11 cellular contexts compared by ENCODE assay signal in genomic region chr22:36355894-36356293, GRCh38. TPM values are rescaled to one million over a fixed set of nuclear protein-coding genes. Genes with fewer than 3 reads are reported as not detected.
DNase-seq lines count a peak whose midpoint lies in the region; TF ChIP-seq lines count a peak whose summit lies in the region.
"Had no signal": no experiment of that assay in that cellular context is flagged by ENCODE, and none has a peak within 500 bp of the region (broad histone marks: within the 10 kb centered on the region; RNA-seq: fewer than 3 reads in every experiment).

No MANE protein-coding gene starts in this region.

- CTCF ChIA-PET in CD4-positive, alpha-beta memory T cell (lab: Charles Lee; ENCODE audit: partially characterized antibody), result interaction anchor here (0.8 to 3.0 kb wide), 7 partner anchors 9 to 115 kb away, joined by 3 to 12 read pairs (median 5); no protein-coding TSS in a partner anchor

- peaks cover 0 to 6% (median 0%) of the 10 kb centered on the region in 8 donors for H3K9me3 Mint-ChIP-seq in CD4-positive, alpha-beta memory T cell

- no peaks in the 10 kb centered on the region for H3K27me3 ChIP-seq in CD4-positive, alpha-beta memory T cell (ENCODE audit: insufficient read depth, low read length)
- H3K27me3 ChIP-seq in SU-DHL-6 (ENCODE audit: low read length) (no peaks in the 10 kb centered on the region), rectal smooth muscle tissue (ENCODE audit: control insufficient read depth, insufficient read depth, low read length) (no peaks in the 10 kb centered on the region)

- peak in 1 of 5 donors; percentile 50 for DNase-seq in CD4-positive, alpha-beta memory T cell
- DNase-seq in epithelial cell of prostate (ENCODE audit: low read depth, low spot score), result no peak
- no peak for DNase-seq in RPMI8226
- no peak for DNase-seq in NCI-H187 treated with DMSO at 0.1 percent for 48 hours (lab: John Stamatoyannopoulos, UW)
- no peak for DNase-seq in cerebellum (ENCODE audit: low spot score)
- DNase-seq in G401 (ENCODE audit: low spot score), result no peak
- DNase-seq: activated gamma-delta T cell; KG1; stimulated activated CD4-positive, alpha-beta T cell treated with anti-CD3 and anti-CD28 coated beads, Interleukin-4, amount 100 ng/mL, for 4 hours had no signal

- H3F3A ChIP-seq in SU-DHL-6 (ENCODE audit: insufficient read depth), result 0 out of 2 replicates have a peak, but pooled peaks cover 3% of the 10 kb centered on the region

- peak overlapping the region; percentile 73 to 89 (median 82) for H3K4me3 Mint-ChIP-seq in CD4-positive, alpha-beta memory T cell

- H3K4me1 Mint-ChIP-seq in CD4-positive, alpha-beta memory T cell, result peaks cover 75 to 99% (median 89%) of the 10 kb centered on the region in 4 donors

- peaks cover 100% of the 10 kb centered on the region for H3K4me1 ChIP-seq in CD4-positive, alpha-beta memory T cell (ENCODE audit: insufficient read depth, low read length)
- H3K4me1 ChIP-seq in rectal smooth muscle tissue (ENCODE audit: control insufficient read depth, insufficient read depth, low read length), result peaks cover 78% of the 10 kb centered on the region

- peaks cover 18 to 43% of the 10 kb centered on the region in 2 donors for H3K36me3 Mint-ChIP-seq in CD4-positive, alpha-beta memory T cell

- H3K9ac ChIP-seq in SU-DHL-6 (ENCODE audit: low read length) (no peak overlapping the region), rectal smooth muscle tissue (ENCODE audit: low read length) (no peak overlapping the region)

- intact Hi-C loops in CD4-positive, alpha-beta memory T cell (cut with micrococcal nuclease), result loop anchor here (2.0 kb wide), 2 partner anchors 21 to 29 kb away; no protein-coding TSS in a partner anchor

- peaks cover 98% of the 10 kb centered on the region for H3K79me2 ChIP-seq in SU-DHL-6 (ENCODE audit: insufficient read depth, low read length)

- in situ Hi-C loops in G401 (cut with HindIII; ENCODE audit: low sequenced_read_pairs), result no loop called here

- no peaks in the 10 kb centered on the region for H3K9me2 ChIP-seq in SU-DHL-6 (replicated peaks; ENCODE audit: insufficient read depth, low read length)

- no peaks in the 10 kb centered on the region for H3K9me3 ChIP-seq in CD4-positive, alpha-beta memory T cell (ENCODE audit: control insufficient read depth in 1 of 2, low read length in 2 of 2)
- no peaks in the 10 kb centered on the region for H3K9me3 ChIP-seq in SU-DHL-6 (ENCODE audit: insufficient read depth, low read length)

- POLR2A ChIA-PET in CD4-positive, alpha-beta memory T cell (lab: Charles Lee; ENCODE audit: partially characterized antibody), result interaction anchor here (1.1 to 59.9 kb wide), 4 partner anchors 5 to 100 kb away, joined by 3 to 2535 read pairs (median 1270); partner anchors contain the start of gene MYH9

- H3K4me3 ChIP-seq in CD4-positive, alpha-beta memory T cell (ENCODE audit: low read length in 2 of 2), result peak overlapping the region; percentile 0 to 12
- H3K4me3 ChIP-seq in SU-DHL-6 (ENCODE audit: insufficient read depth, low read length, poor library complexity, severe bottlenecking) (no peak overlapping the region), rectal smooth muscle tissue (ENCODE audit: low read length) (peak overlapping the region; percentile 40)

- H3K4me2 ChIP-seq in SU-DHL-6 (ENCODE audit: low read depth, low read length, poor library complexity, severe bottlenecking), result no peak overlapping the region

- H2AFZ ChIP-seq in SU-DHL-6 (ENCODE audit: low read depth, low read length, severe bottlenecking), result no peak overlapping the region

- 0 out of 2 replicates have a peak, but pooled peaks cover 15% of the 10 kb centered on the region for H4K20me1 ChIP-seq in SU-DHL-6 (ENCODE audit: low read depth, low read length)

- H3K27ac ChIP-seq in CD4-positive, alpha-beta memory T cell (ENCODE audit: low read depth, low read length), result peak overlapping the region; percentile 64
- H3K27ac ChIP-seq in SU-DHL-6 (ENCODE audit: low read depth, low read length), result peak overlapping the region; percentile 44; the same call in 1 of the 2 replicates
- H3K27ac ChIP-seq in epithelial cell of prostate, result peak overlapping the region; percentile 99
- H3K27ac ChIP-seq in rectal smooth muscle tissue (ENCODE audit: low read depth, low read length), result peak overlapping the region; percentile 97

- H3K36me3 ChIP-seq in CD4-positive, alpha-beta memory T cell (ENCODE audit: insufficient read depth, low read length), result peaks cover 9% of the 10 kb centered on the region
- H3K36me3 ChIP-seq in SU-DHL-6 (ENCODE audit: low read length) (no peaks in the 10 kb centered on the region), rectal smooth muscle tissue (ENCODE audit: control insufficient read depth, insufficient read depth, low read length) (no peaks in the 10 kb centered on the region)

- peak overlapping the region; percentile 85 to 98 (median 96) for H3K27ac Mint-ChIP-seq in CD4-positive, alpha-beta memory T cell

- no peak for TF ChIP-seq CTCF in SU-DHL-6 (IDR thresholded peaks at IDR 0.05; ENCODE audit: insufficient read depth, low read length, poor library complexity, severe bottlenecking)

- no peaks in the 10 kb centered on the region for H3K27me3 Mint-ChIP-seq in CD4-positive, alpha-beta memory T cell

RNA-seq across cellular contexts. Expression of gene MYH9, which starts 31.9 kb away (rescaled TPM):
- total RNA-seq in CD4-positive, alpha-beta memory T cell, result 100 to 1,000 TPM; 717 to 734 TPM
- polyA plus RNA-seq in CD4-positive, alpha-beta memory T cell, result 100 to 1,000 TPM in 1 of 2 donors, 10 to 100 TPM in 1; 17.3 to 476 TPM
- 38.6 TPM for total RNA-seq in cerebellum
- 153 and 185 TPM in 2 replicates for total RNA-seq in G401 (2014; rRNA removed; shearing (Covaris generic))

Comparison
In these comparisons a context has a peak if more than half of its experiments do, and no peak if none do; other contexts are left out.
1. H3K27ac ChIP-seq: peak in every context shown above with its lines; median percentile 99 in epithelial cell of prostate; 97 in rectal smooth muscle tissue; 64 in CD4-positive, alpha-beta memory T cell; 44 in SU-DHL-6.